Comparison of ENCODE assay signal across 10 cellular contexts in the genomic region with DNA sequence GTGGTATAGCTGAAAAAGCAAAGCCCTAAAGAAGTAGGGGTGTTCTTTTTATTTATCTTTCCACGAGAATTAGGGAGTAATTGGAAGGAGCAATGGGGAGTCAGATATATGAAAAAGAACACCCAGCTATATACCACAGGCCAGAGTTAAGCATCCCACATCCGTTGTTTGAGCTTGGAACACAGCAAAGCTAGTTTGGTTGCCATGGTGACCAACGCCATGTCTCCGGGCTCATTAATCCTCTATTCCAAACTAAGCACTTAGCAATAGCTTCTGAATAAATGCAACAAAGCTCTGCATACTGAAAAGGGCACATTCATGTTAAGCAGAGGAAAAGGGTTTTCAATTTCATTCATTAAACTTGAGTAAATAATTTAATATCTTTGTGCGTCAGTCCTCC. TPM values are rescaled to one million over a fixed set of nuclear protein-coding genes. Genes with fewer than 3 reads are reported as not detected.
DNase-seq lines count a peak whose midpoint lies in the region; ATAC-seq and TF ChIP-seq lines count a peak whose summit lies in the region.
"Had no signal": no experiment of that assay in that cellular context is flagged by ENCODE, and none has a peak within 500 bp of the region (broad histone marks: within the 10 kb centered on the region; RNA-seq: fewer than 3 reads in every experiment).

No MANE protein-coding gene starts in this region.

- no peak overlapping the region for H3K4me3 ChIP-seq in H7 (ENCODE audit: insufficient read depth, low read depth, low read length)
- no peak overlapping the region for H3K4me3 ChIP-seq in smooth muscle cell
- H3K4me3 ChIP-seq: pancreas had no signal

- no peak for TF ChIP-seq CTCF in smooth muscle cell (IDR thresholded peaks at IDR 0.05; ENCODE audit: borderline replicate concordance, insufficient read depth, poor library complexity, severe bottlenecking)

- H3K36me3 Mint-ChIP-seq in T-cell, result no peaks in the 10 kb centered on the region

- no peak overlapping the region for H3K27ac Mint-ChIP-seq in T-cell

- no peak overlapping the region for H3K4me3 Mint-ChIP-seq in T-cell

- H3K36me3 ChIP-seq in H7 (replicated peaks; ENCODE audit: control insufficient read depth, insufficient read depth, low read length) (no peaks in the 10 kb centered on the region), smooth muscle cell (ENCODE audit: low read depth) (no peaks in the 10 kb centered on the region)
- H3K36me3 ChIP-seq: pancreas had no signal

- H3K79me2 ChIP-seq in smooth muscle cell (ENCODE audit: low read depth), result no peaks in the 10 kb centered on the region

- H3K4me1 ChIP-seq in smooth muscle cell (ENCODE audit: low read depth), result peaks cover 9% of the 10 kb centered on the region
- H3K4me1 ChIP-seq: pancreas had no signal

- CTCF ChIA-PET in T-cell (lab: Charles Lee), result interaction anchor here (0.7 to 1.6 kb wide), 4 partner anchors 32 to 362 kb away, joined by 3 to 5 read pairs (median 4); no protein-coding TSS in a partner anchor

- H3K9me3 ChIP-seq in smooth muscle cell (replicated peaks; ENCODE audit: low read depth), result no peaks in the 10 kb centered on the region
- H3K9me3 ChIP-seq: pancreas had no signal

- H3K27me3 Mint-ChIP-seq in T-cell, result no peaks in the 10 kb centered on the region

- peak overlapping the region; percentile 36 for H3K9ac ChIP-seq in smooth muscle cell (ENCODE audit: low read depth)

- H4K20me1 ChIP-seq in smooth muscle cell (ENCODE audit: low read depth), result no peaks in the 10 kb centered on the region

- no peaks in the 10 kb centered on the region for H3K27me3 ChIP-seq in H7 (ENCODE audit: control insufficient read depth, insufficient read depth, low read length)
- H3K27me3 ChIP-seq in smooth muscle cell (ENCODE audit: low read depth), result no peaks in the 10 kb centered on the region
- H3K27me3 ChIP-seq: pancreas had no signal

- peaks cover 0 to 3% (median 2%) of the 10 kb centered on the region in 3 donors for H3K4me1 Mint-ChIP-seq in T-cell

- peak overlapping the region; percentile 8 for H3K4me2 ChIP-seq in smooth muscle cell

- no peaks in the 10 kb centered on the region for H3F3A ChIP-seq in smooth muscle cell (ENCODE audit: low read depth)

- DNase-seq in COLO668 (lab: John Stamatoyannopoulos, UW; ENCODE audit: unreplicated experiment), result peak; percentile 49
- peak; percentile 32 for DNase-seq in H7
- DNase-seq in NCI-H2171 (lab: John Stamatoyannopoulos, UW), result peak; percentile 18
- peak; percentile 44 to 60 for DNase-seq in dermis microvascular lymphatic vessel endothelial cell (ENCODE audit: low read depth in 2 of 2)
- no peak for DNase-seq in smooth muscle cell (lab: John Stamatoyannopoulos, UW; ENCODE audit: unreplicated experiment)
- no peak for DNase-seq in stimulated activated CD4-positive, alpha-beta T cell treated with anti-CD3 and anti-CD28 coated beads, Interleukin-2, amount 100 ng/mL, for 24 hours
- no peak for DNase-seq in T-cell

- no peak overlapping the region for H2AFZ ChIP-seq in smooth muscle cell (ENCODE audit: low read depth)

- H3K27ac ChIP-seq in smooth muscle cell (ENCODE audit: low read depth), result no peak overlapping the region
- H3K27ac ChIP-seq: pancreas had no signal

- ATAC-seq in T-cell (replicated peaks in 1 of 4) (no peak), GM19035 (IDR thresholded peaks at IDR 0.05; ENCODE audit: unreplicated experiment) (no peak)

- H3K9me3 Mint-ChIP-seq in T-cell, result no peaks in the 10 kb centered on the region

- 30% methylated on average over 5 of the region's 5 CpGs for WGBS in smooth muscle cell (ENCODE audit: low lambda C conversion rate)

- POLR2A ChIA-PET in T-cell (lab: Charles Lee), result no interaction called here

RNA-seq across cellular contexts. Expression of a gene that starts 23.5 kb away (rescaled TPM):
- not detected in 2 replicates for total RNA-seq in H7 (2014; rRNA removed; shearing (Covaris generic))
- total RNA-seq in dermis microvascular lymphatic vessel endothelial cell, result not detected in 2 replicates
- not detected in 2 replicates for total RNA-seq in smooth muscle cell
- polyA plus RNA-seq in smooth muscle cell, result not detected in 2 replicates
- total RNA-seq in T-cell, result under 1 TPM in 1 of 5 donors, not detected in 4; 0.09 TPM
- total RNA-seq: activated CD8-positive, alpha-beta memory T cell treated with anti-CD3 and anti-CD28 coated beads for 36 hours had no signal

Comparison
In these comparisons a context has a peak if more than half of its experiments do, and no peak if none do; other contexts are left out.
1. DNase-seq: peak in COLO668 (single experiment), H7 (single experiment), NCI-H2171 (single experiment) and dermis microvascular lymphatic vessel endothelial cell (2 of 2); none in smooth muscle cell (single experiment), stimulated activated CD4-positive, alpha-beta T cell treated with anti-CD3 and anti-CD28 coated beads, Interleukin-2, amount 100 ng/mL, for 24 hours (0 of 2) and T-cell (0 of 34).